16 cellular contexts compared by ENCODE assay signal in genomic region chr1:230907472-230908205, GRCh38.
"Had no signal": no experiment of that assay in that cellular context is flagged by ENCODE, and none has a peak within 500 bp of the region (broad histone marks: within the 10 kb centered on the region; RNA-seq: fewer than 3 reads in every experiment).

No MANE protein-coding gene starts in this region.

- H3K4me1 ChIP-seq: prostate gland had no signal

- H3K27me3 Mint-ChIP-seq: activated naive CD8-positive, alpha-beta T cell treated with anti-CD3 and anti-CD28 coated beads for 36 hours; type B pancreatic cell had no signal

- DNase-seq: activated CD4-positive, alpha-beta T cell treated with anti-CD3 and anti-CD28 coated beads, Interleukin-2, amount 50 U/mL, for 4 hours; activated naive CD8-positive, alpha-beta T cell treated with anti-CD3 and anti-CD28 coated beads for 36 hours; amygdala; gastrocnemius medialis; heart right ventricle; immature natural killer cell; stimulated activated CD4-positive, alpha-beta T cell treated with anti-CD3 and anti-CD28 coated beads, Interleukin-2, amount 100 ng/mL, for 24 hours; stimulated activated naive CD4-positive, alpha-beta T cell treated with Interleukin-2 at 50 U/mL for 16 hours; T-helper 2 cell; WERI-Rb-1 had no signal

- H3K9me3 ChIP-seq: gastrocnemius medialis, heart right ventricle, prostate gland, right atrium auricular region, suprapubic skin had no signal

- H3K27ac Mint-ChIP-seq: activated naive CD8-positive, alpha-beta T cell treated with anti-CD3 and anti-CD28 coated beads for 36 hours; activated T-helper 1 cell treated with anti-CD3 and anti-CD28 coated beads, Interleukin-12 subunit alpha, Interleukin-12 subunit beta, Interleukin-2, Interleukin-4 antibody, amounts not matched to agents 30 ng/mL and 10 ng/mL and 1 ng/mL, durations not matched to agents 14 hours and 24 hours and 36 hours; type B pancreatic cell had no signal

- H3K4me3 ChIP-seq: gastrocnemius medialis, heart right ventricle, prostate gland, right atrium auricular region, suprapubic skin had no signal

- H3K27ac ChIP-seq: gastrocnemius medialis, heart right ventricle, prostate gland, right atrium auricular region, suprapubic skin, WERI-Rb-1 had no signal

- H3K4me3 Mint-ChIP-seq: activated naive CD8-positive, alpha-beta T cell treated with anti-CD3 and anti-CD28 coated beads for 36 hours; activated T-helper 1 cell treated with anti-CD3 and anti-CD28 coated beads, Interleukin-12 subunit alpha, Interleukin-12 subunit beta, Interleukin-2, Interleukin-4 antibody, amounts not matched to agents 30 ng/mL and 10 ng/mL and 1 ng/mL, durations not matched to agents 14 hours and 24 hours and 36 hours; immature natural killer cell; neural crest cell; type B pancreatic cell had no signal

- H3K27me3 ChIP-seq: gastrocnemius medialis, heart right ventricle, right atrium auricular region, suprapubic skin had no signal

- ATAC-seq: gastrocnemius medialis, heart right ventricle had no signal

- H3K36me3 ChIP-seq: prostate gland, right atrium auricular region had no signal

- H3K9me3 Mint-ChIP-seq: activated naive CD8-positive, alpha-beta T cell treated with anti-CD3 and anti-CD28 coated beads for 36 hours; activated T-helper 1 cell treated with anti-CD3 and anti-CD28 coated beads, Interleukin-12 subunit alpha, Interleukin-12 subunit beta, Interleukin-2, Interleukin-4 antibody, amounts not matched to agents 30 ng/mL and 10 ng/mL and 1 ng/mL, durations not matched to agents 14 hours and 24 hours and 36 hours; immature natural killer cell; neural crest cell; type B pancreatic cell had no signal
